Comparison of ENCODE assay signal across 2 cellular contexts in genomic region chr12:46389130-46389616, GRCh38.
A peak's percentile ranks its signal among the peaks of the same experiment; 100 is the strongest.
TF ChIP-seq lines count a peak whose summit lies in the region.

No MANE protein-coding gene starts in this region.

TF ChIP-seq in IMR-90, 13 proteins besides CTCF, POLR2A, EP300 and RAD21:
- no peak for TF ChIP-seq FOS (IDR thresholded peaks at IDR 0.05; ENCODE audit: low read depth, low read length)
- peak; percentile 14; the same call in 1 of the 2 replicates for TF ChIP-seq CEBPB (IDR thresholded peaks at IDR 0.05; ENCODE audit: low read depth, low read length)

TF ChIP-seq in GM12878, 131 proteins besides CTCF, POLR2A, EP300 and RAD21:
- TF ChIP-seq MTA2 (IDR thresholded peaks at IDR 0.05; ENCODE audit: low read depth) (peak; percentile 30; the same call in 1 of the 2 replicates), MLLT1 (IDR thresholded peaks at IDR 0.05) (0 out of 2 replicates have a peak, but pooled peaks have one; percentile 4), RCOR1 (conservative IDR thresholded peaks at IDR 0.05; ENCODE audit: low read depth, low read length) (no peak), ZNF24 (IDR thresholded peaks at IDR 0.05) (peak; percentile 81)
